Comparison of ENCODE assay signal across 1 cellular context in the genomic region with DNA sequence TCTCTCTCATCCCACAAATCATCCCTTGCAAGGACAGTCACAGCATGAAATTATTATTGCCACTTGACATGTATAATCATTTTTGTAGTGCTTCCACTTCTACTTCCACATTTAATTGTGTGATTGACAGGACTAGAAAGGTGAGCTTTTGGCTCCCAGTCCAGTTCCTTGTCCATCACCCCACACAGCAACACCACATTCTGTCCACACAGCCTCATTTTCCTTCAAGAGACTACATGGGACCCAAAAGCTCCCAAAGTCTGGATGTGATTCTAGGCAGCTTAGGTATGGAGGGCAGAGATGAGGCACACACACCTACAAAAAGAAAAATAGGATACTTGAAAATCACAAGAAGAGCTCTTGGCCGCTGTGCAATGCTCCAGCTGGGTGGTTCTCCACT.
TF ChIP-seq lines count a peak whose summit lies in the region.

No MANE protein-coding gene starts in this region.

TF ChIP-seq in GM12878, 131 proteins besides CTCF, POLR2A, EP300 and RAD21 (continued from another document):
- TF ChIP-seq, protein P1, sequence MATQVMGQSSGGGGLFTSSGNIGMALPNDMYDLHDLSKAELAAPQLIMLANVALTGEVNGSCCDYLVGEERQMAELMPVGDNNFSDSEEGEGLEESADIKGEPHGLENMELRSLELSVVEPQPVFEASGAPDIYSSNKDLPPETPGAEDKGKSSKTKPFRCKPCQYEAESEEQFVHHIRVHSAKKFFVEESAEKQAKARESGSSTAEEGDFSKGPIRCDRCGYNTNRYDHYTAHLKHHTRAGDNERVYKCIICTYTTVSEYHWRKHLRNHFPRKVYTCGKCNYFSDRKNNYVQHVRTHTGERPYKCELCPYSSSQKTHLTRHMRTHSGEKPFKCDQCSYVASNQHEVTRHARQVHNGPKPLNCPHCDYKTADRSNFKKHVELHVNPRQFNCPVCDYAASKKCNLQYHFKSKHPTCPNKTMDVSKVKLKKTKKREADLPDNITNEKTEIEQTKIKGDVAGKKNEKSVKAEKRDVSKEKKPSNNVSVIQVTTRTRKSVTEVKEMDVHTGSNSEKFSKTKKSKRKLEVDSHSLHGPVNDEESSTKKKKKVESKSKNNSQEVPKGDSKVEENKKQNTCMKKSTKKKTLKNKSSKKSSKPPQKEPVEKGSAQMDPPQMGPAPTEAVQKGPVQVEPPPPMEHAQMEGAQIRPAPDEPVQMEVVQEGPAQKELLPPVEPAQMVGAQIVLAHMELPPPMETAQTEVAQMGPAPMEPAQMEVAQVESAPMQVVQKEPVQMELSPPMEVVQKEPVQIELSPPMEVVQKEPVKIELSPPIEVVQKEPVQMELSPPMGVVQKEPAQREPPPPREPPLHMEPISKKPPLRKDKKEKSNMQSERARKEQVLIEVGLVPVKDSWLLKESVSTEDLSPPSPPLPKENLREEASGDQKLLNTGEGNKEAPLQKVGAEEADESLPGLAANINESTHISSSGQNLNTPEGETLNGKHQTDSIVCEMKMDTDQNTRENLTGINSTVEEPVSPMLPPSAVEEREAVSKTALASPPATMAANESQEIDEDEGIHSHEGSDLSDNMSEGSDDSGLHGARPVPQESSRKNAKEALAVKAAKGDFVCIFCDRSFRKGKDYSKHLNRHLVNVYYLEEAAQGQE (IDR thresholded peaks at IDR 0.05; ENCODE audit: low read depth, low read length): no peak
